ENCODE assay signal across 8 cellular contexts in the genomic region with DNA sequence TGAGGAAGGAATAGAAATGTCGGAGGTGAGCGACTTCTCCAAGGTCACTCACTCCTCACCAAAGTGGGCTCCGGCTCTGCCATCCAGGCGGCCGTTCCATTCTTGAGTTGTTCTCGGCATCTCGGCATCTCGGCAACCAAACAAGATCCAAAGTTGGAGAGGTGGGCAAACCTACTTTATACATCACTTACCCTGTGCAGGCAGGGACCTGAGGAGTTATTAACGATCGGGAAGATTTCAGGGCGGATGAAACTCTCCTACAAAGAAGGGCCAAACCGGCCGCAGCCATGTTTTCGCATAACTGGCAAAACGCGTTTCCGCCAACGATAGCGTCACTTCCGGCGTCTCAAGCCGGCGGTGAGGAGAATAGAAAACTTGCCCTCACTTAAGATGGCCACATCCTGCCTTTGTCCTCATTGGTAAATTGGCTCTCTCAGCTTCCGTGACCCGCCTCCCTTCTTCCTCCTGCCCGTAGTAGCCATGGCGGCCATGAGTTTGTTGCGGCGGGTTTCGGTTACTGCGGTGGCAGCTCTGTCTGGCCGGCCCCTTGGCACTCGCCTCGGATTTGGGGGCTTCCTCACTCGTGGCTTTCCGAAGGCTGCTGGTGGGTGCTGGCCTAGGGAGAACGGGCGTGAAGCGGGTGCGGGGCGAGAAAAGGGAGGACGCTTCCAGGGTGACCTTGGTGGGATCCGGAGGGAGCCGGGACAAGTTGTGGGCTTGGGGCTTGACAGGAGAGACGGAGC. TPM values are rescaled to one million over a fixed set of nuclear protein-coding genes. Genes with fewer than 3 reads are reported as not detected.
DNase-seq lines count a peak whose midpoint lies in the region; ATAC-seq, FAIRE-seq and TF ChIP-seq lines count a peak whose summit lies in the region.

A gene (minus strand): TSS at position 303 of the 743 bp plus-strand sequence. CDS start 14 bp downstream, at position 289.
A gene (plus strand): TSS at position 459 of the 743 bp plus-strand sequence. CDS start 22 bp downstream, at position 481.

- intact Hi-C loops in Right ventricle myocardium superior (cut with DNase I): no loop called here
- intact Hi-C loops in pancreas (cut with DNase I): no loop called here
- intact Hi-C loops in tibial artery (cut with DNase I; ENCODE audit: low total_unique reads): no loop called here

- peaks cover 0 to 15% (median 8%) of the 10 kb centered on the region in 3 donors for H3K36me3 ChIP-seq in pancreas
- H3K36me3 ChIP-seq in tibial artery: peaks cover 12 to 34% (median 26%) of the 10 kb centered on the region in 3 donors

- H3K27me3 Mint-ChIP-seq in activated naive CD8-positive, alpha-beta T cell treated with anti-CD3 and anti-CD28 coated beads, Interleukin-2, amount 50 U/mL, for 24 hours: no peaks in the 10 kb centered on the region

- H3K9me3 Mint-ChIP-seq in activated naive CD8-positive, alpha-beta T cell treated with anti-CD3 and anti-CD28 coated beads, Interleukin-2, amount 50 U/mL, for 24 hours: no peaks in the 10 kb centered on the region

- peak within 1 kb of the TSS; percentile 76 to 82 (median 79) for H3K27ac ChIP-seq in pancreas
- H3K27ac ChIP-seq in tibial artery: peak within 1 kb of the TSS; percentile 86 to 87

- peaks cover 26% of the 10 kb centered on the region for H3K36me3 Mint-ChIP-seq in activated naive CD8-positive, alpha-beta T cell treated with anti-CD3 and anti-CD28 coated beads, Interleukin-2, amount 50 U/mL, for 24 hours (ENCODE audit: low read depth)

- H3K27me3 ChIP-seq in pancreas (no peaks in the 10 kb centered on the region), tibial artery (no peaks in the 10 kb centered on the region)

- H3K4me3 ChIP-seq in GM12865 (ENCODE audit: low read depth, low read length) (peak within 1 kb of the TSS; percentile 73), pancreas (peak within 1 kb of the TSS; percentile 63 to 83 (median 71)), tibial artery (peak within 1 kb of the TSS; percentile 75 to 84)

- ATAC-seq in HG02763 (IDR thresholded peaks at IDR 0.05; ENCODE audit: unreplicated experiment) (peak; percentile 98), Right ventricle myocardium superior (ENCODE audit: poor library complexity) (peak; percentile 99), pancreas (peak; percentile 100)
- peak; percentile 95 for ATAC-seq in activated naive CD8-positive, alpha-beta T cell treated with anti-CD3 and anti-CD28 coated beads, Interleukin-2, amount 50 U/mL, for 24 hours

- H3K9me3 ChIP-seq in pancreas: no peaks in the 10 kb centered on the region
- no peaks in the 10 kb centered on the region for H3K9me3 ChIP-seq in tibial artery

- H3K27ac Mint-ChIP-seq in activated naive CD8-positive, alpha-beta T cell treated with anti-CD3 and anti-CD28 coated beads, Interleukin-2, amount 50 U/mL, for 24 hours: peak within 1 kb of the TSS; percentile 99

- 0 to 1% methylated on average over 45 of the region's 45 CpGs for WGBS in pancreas, 2 donors

- peak; percentile 64 for FAIRE-seq in pancreas (lab: Jason Lieb, UNC)

- H3K4me1 Mint-ChIP-seq in activated naive CD8-positive, alpha-beta T cell treated with anti-CD3 and anti-CD28 coated beads, Interleukin-2, amount 50 U/mL, for 24 hours: peaks cover 54% of the 10 kb centered on the region

- TF ChIP-seq CTCF in GM12865 (IDR thresholded peaks at IDR 0.05; ENCODE audit: insufficient read depth, low read depth, low read length, missing control alignments): no peak
- TF ChIP-seq CTCF in pancreas (IDR thresholded peaks at IDR 0.05): no peak
- TF ChIP-seq CTCF in tibial artery (IDR thresholded peaks at IDR 0.05): peak in 1 of 2 experiments; percentile 15

- peak; percentile 96 for DNase-seq in GM12865 (ENCODE audit: low read depth)
- DNase-seq in NCI-H1417 treated with DMSO at 0.1 percent for 48 hours (lab: John Stamatoyannopoulos, UW): peak; percentile 96
- peak; percentile 97 for DNase-seq in SW480 (ENCODE audit: low spot score)
- DNase-seq in activated naive CD8-positive, alpha-beta T cell treated with anti-CD3 and anti-CD28 coated beads, Interleukin-2, amount 50 U/mL, for 24 hours: peak; percentile 91
- DNase-seq in Right ventricle myocardium superior: peak; percentile 96
- DNase-seq in pancreas: peak; percentile 90 to 95 (median 92)
- DNase-seq in tibial artery: peak; percentile 96

- H3K4me1 ChIP-seq in pancreas (peaks cover 3 to 16% (median 10%) of the 10 kb centered on the region in 3 donors), tibial artery (peaks cover 0 to 24% (median 19%) of the 10 kb centered on the region in 4 donors)

- H3K4me3 Mint-ChIP-seq in activated naive CD8-positive, alpha-beta T cell treated with anti-CD3 and anti-CD28 coated beads, Interleukin-2, amount 50 U/mL, for 24 hours: peak within 1 kb of the TSS; percentile 97

RNA-seq across cellular contexts. Expression of the first gene that starts in this region (rescaled TPM):
- 44.4 TPM for total RNA-seq in Right ventricle myocardium superior
- total RNA-seq in pancreas: 10 to 100 TPM in 3 of 6 donors, 1 to 10 TPM in 3; 5.0 to 13.2 (median 8.9) TPM
- 10 to 100 TPM; 20.1 to 21.1 TPM for polyA plus RNA-seq in pancreas

RNA-seq across cellular contexts. Expression of the second gene that starts in this region (rescaled TPM):
- total RNA-seq in Right ventricle myocardium superior: 360 TPM
- total RNA-seq in pancreas: 10 to 100 TPM; 30.6 to 48.6 (median 43.2) TPM
- polyA plus RNA-seq in pancreas: 10 to 100 TPM; 43.7 to 52.0 TPM

Comparison
In these comparisons a context has a peak if more than half of its experiments do, and no peak if none do; other contexts are left out.
1. Peak in every context shown above with its lines: DNase-seq, ATAC-seq, H3K4me3 ChIP-seq and H3K27ac ChIP-seq.